9 cellular contexts compared by ENCODE assay signal in genomic region chr3:10950476-10951294, GRCh38. TPM values are rescaled to one million over a fixed set of nuclear protein-coding genes. Genes with fewer than 3 reads are reported as not detected.
DNase-seq lines count a peak whose midpoint lies in the region; ATAC-seq, FAIRE-seq and TF ChIP-seq lines count a peak whose summit lies in the region.
"Had no signal": no experiment of that assay in that cellular context is flagged by ENCODE, and none has a peak within 500 bp of the region (broad histone marks: within the 10 kb centered on the region; RNA-seq: fewer than 3 reads in every experiment).

No MANE protein-coding gene starts in this region.

- no peak overlapping the region for H3K27ac ChIP-seq in K562 (ENCODE audit: extremely low read depth, low read depth, low read length)

- TF ChIP-seq RAD21 in K562 (CRISPR knock-in tag; conservative IDR thresholded peaks at IDR 0.05 in 1 of 2, IDR thresholded peaks at IDR 0.05 in 1 of 2), result peak; percentile 24 to 55

- no peak for TF ChIP-seq EP300 in K562 (IDR thresholded peaks at IDR 0.05; ENCODE audit: low read length)

- under 1% methylated on average over 12 of the region's 12 CpGs for WGBS in K562 (ENCODE audit: insufficient coverage, low coverage, missing lambda C conversion rate)

- ATAC-seq in K562 (peak; percentile 85), left colon (peak; percentile 60), GM21423 (IDR thresholded peaks at IDR 0.05; ENCODE audit: unreplicated experiment) (no peak), HG02571 (IDR thresholded peaks at IDR 0.05; ENCODE audit: unreplicated experiment) (no peak), HG02678 (IDR thresholded peaks at IDR 0.05; ENCODE audit: unreplicated experiment) (no peak)

- no peak overlapping the region for H3K4me2 ChIP-seq in K562 (ENCODE audit: insufficient read depth, low read length)

- no peak overlapping the region for H3K4me3 ChIP-seq in K562

- no TSS peak for BruUV-seq in K562 (replicated peaks; lab: Mats Ljungman, UMichigan)

- H3K27me3 ChIP-seq in K562 (ENCODE audit: control insufficient read depth in 2 of 2, insufficient read depth in 2 of 2, low read length in 2 of 2), result peaks cover 0 to 37% of the 10 kb centered on the region in 2 experiments; a peak in 2 of 5 replicates

- CTCF ChIA-PET in K562 (lab: Yijun Ruan, JAX; ENCODE audit: low intra/inter-chr PET ratio), result interaction anchor here (1.2 kb wide), 1 partner anchor 109 kb away, joined by 4 read pairs; no protein-coding TSS in a partner anchor

- peak overlapping the region; percentile 42 for H2AFZ ChIP-seq in K562 (ENCODE audit: low read depth, low read length)

- no peaks in the 10 kb centered on the region for H3K79me2 ChIP-seq in K562 (ENCODE audit: control insufficient read depth, insufficient read depth, low read length)

- in situ Hi-C loops in K562 (cut with MboI), result loop anchor here (5.0 kb wide), 1 partner anchor 102 kb away; no protein-coding TSS in a partner anchor

- FAIRE-seq in K562 (lab: Jason Lieb, UNC), result peak; percentile 70
- FAIRE-seq: A204.1 had no signal

- no peak for TF ChIP-seq POLR2A in K562 (conservative IDR thresholded peaks at IDR 0.05)

- intact Hi-C loops in K562 (cut with micrococcal nuclease) (loop anchor here (1.0 kb wide), 1 partner anchor 109 kb away; no protein-coding TSS in a partner anchor), left colon (cut with DNase I, micrococcal nuclease) (no loop called here)

- POLR2A ChIA-PET in K562 (lab: Yijun Ruan, JAX), result interaction anchor here (0.6 to 0.7 kb wide), 2 partner anchors 13 to 1481 kb away, joined by 3 to 4 read pairs; no protein-coding TSS in a partner anchor

- no peak overlapping the region for H3K9ac ChIP-seq in K562 (ENCODE audit: insufficient read depth in 1 of 2, low read depth in 2 of 2, low read length in 2 of 2)

- TF ChIP-seq CTCF in LNCAP (IDR thresholded peaks at IDR 0.05) (peak; percentile 71), K562 (IDR thresholded peaks at IDR 0.05 in 2 of 3, conservative IDR thresholded peaks at IDR 0.05 in 1 of 3; ENCODE audit: insufficient read depth in 2 of 3, low read depth in 1 of 3, low read length in 3 of 3) (peak; percentile 63 to 71 (median 66))

- DNase-seq in DMS 273 (lab: John Stamatoyannopoulos, UW; ENCODE audit: unreplicated experiment) (peak; percentile 65), DMS 273 treated with DMSO at 0.1 percent for 48 hours (lab: John Stamatoyannopoulos, UW) (no peak), K562 (ENCODE audit: extremely low read depth in 1 of 4, low spot score in 3 of 4) (peak; percentile 46 to 69 (median 62)), left colon (peak in 1 of 2 donors; percentile 31)

- no peaks in the 10 kb centered on the region for H3K36me3 ChIP-seq in K562 (ENCODE audit: control insufficient read depth, insufficient read depth, low read length)

- H3K9me1 ChIP-seq in K562 (ENCODE audit: control insufficient read depth, insufficient read depth, low read length), result no peaks in the 10 kb centered on the region

- H4K20me1 ChIP-seq in K562 (replicated peaks; ENCODE audit: control insufficient read depth, insufficient read depth, low read length), result peaks cover 14% of the 10 kb centered on the region; the same call in 1 of the 2 replicates

- no peaks in the 10 kb centered on the region for H3K9me3 ChIP-seq in K562 (replicated peaks; ENCODE audit: control insufficient read depth, insufficient read depth, low read depth, low read length)

- H3K4me1 ChIP-seq in K562 (replicated peaks in 1 of 2; ENCODE audit: control insufficient read depth in 2 of 2, insufficient read depth in 2 of 2, low read length in 2 of 2), result no peaks in the 10 kb centered on the region; a peak in 1 of 5 replicates

TF ChIP-seq in K562, 482 proteins besides CTCF, POLR2A, EP300 and RAD21:
- TF ChIP-seq ZC3H4 (CRISPR knock-in tag; IDR thresholded peaks at IDR 0.05; ENCODE audit: borderline replicate concordance) (no peak), ZNF134 (CRISPR knock-in tag; conservative IDR thresholded peaks at IDR 0.05) (peak; percentile 98), ELF1 (tag; IDR thresholded peaks at IDR 0.05) (peak; percentile 82), SMC3 (conservative IDR thresholded peaks at IDR 0.05; ENCODE audit: insufficient read depth, low read depth, low read length) (peak; percentile 46), CTCFL (IDR thresholded peaks at IDR 0.05; ENCODE audit: borderline replicate concordance, insufficient read depth, low read depth, low read length, poor library complexity, severe bottlenecking) (peak; percentile 71), ETV1 (tag; conservative IDR thresholded peaks at IDR 0.05; ENCODE audit: low read depth) (0 out of 2 replicates have a peak, but pooled peaks have one; percentile 29), XRCC3 (IDR thresholded peaks at IDR 0.05) (no peak)
TF ChIP-seq in K562: peak in this region for 5.

RNA-seq across cellular contexts. Expression of gene SLC6A1, which starts 41.9 kb away (rescaled TPM):
- not detected in 2 replicates for total RNA-seq in K562 (2011; cell fraction: chromatin; rRNA removed; ENCODE audit: low replicate concordance)
- total RNA-seq in K562 (2011; cell fraction: nucleolus; rRNA removed), result not detected in 2 replicates
- not detected in 2 replicates for total RNA-seq in K562 (2011; cell fraction: nucleoplasm; rRNA removed)
- total RNA-seq in K562 (2014; rRNA removed) (not detected in 2 replicates), K562 (2014; rRNA removed; fragmentation: Illumina TruSeq; extraction: Trizol) (not detected in 2 replicates), K562 (2015; rRNA removed; fragmentation: Illumina TruSeq; extraction: Trizol) (not detected in 2 replicates), K562 (2021) (not detected in 2 replicates), left colon (under 1 TPM; 0.21 to 0.36 TPM)
- polyA plus RNA-seq in K562 (2011; rRNA removed) (not detected in 2 replicates), K562 (2014; fragmentation: Illumina TruSeq; extraction: Trizol) (not detected in 2 replicates), K562 (2014; fragmentation: Nextera tagmentation; extraction: Ambion mirVana) (not detected), K562 (2014; rRNA removed) (not detected in 2 replicates)
- polyA plus RNA-seq in K562 (2011; cell fraction: cytosol; rRNA removed), result not detected in 2 replicates
- polyA plus RNA-seq in K562 (2011; cell fraction: nucleus; rRNA removed), result not detected in 2 replicates
- polyA plus RNA-seq in K562 (2012), result 0.01 TPM in 1 of 2 replicates, not detected in the other
- not detected in 2 replicates for polyA minus RNA-seq in K562 (2011; rRNA and poly(A)+ RNA removed)
- polyA minus RNA-seq in K562 (2011; cell fraction: cytosol; rRNA and poly(A)+ RNA removed), result not detected in 2 replicates
- not detected in 2 replicates for polyA minus RNA-seq in K562 (2011; cell fraction: nucleus; rRNA and poly(A)+ RNA removed)

Comparison
In these comparisons a context has a peak if more than half of its experiments do, and no peak if none do; other contexts are left out.
1. ATAC-seq: peak in K562 (single experiment) and left colon (single experiment); none in GM21423 (single experiment), HG02571 (single experiment) and HG02678 (single experiment).